ENCODE assay signal across 8 cellular contexts in the genomic region with DNA sequence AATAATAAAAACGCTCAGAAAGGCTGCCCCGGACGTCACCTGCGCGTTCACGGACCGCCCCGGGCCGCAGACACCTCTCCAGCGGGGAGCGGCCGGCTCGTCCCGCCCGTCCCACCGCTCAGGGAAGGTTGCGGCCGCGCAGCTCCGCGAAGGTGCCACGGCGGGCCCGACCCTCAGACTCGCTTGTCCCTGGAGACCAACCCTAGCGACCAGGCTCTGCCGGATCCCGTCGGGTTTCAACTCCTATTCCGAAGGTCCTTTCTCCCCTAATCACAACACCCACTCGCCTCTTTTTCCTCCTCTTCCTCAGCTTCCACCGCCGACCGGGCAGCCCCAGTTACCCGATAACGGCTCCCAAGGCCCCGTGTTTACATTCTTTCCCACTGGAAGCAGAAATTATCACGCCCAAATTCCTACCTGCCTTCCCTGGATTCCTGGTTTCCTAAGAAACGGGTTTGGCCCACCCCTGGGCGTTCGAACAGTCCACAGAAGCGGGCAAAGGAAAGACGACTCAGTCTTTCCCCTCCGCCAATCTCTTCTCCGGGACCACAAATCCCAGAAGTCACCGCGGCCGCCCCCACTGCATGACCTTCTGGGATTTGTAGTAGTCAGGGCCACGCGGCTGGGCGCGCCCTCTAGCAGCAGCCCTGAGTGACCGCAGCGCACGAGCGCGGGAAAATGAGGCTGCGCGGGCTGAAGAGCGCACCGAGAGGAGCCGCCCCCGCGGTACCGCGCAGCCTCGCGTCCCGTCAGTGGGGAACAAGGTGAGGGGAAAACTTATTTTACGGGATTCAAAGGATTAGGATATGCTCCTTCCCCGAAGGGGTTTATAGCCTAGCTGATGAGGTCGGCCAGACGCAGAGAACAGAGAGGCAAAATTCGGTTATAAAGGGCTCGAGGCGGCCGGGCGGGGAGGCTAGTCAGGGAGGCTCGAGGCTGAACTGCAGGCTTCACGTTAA. TPM values are rescaled to one million over a fixed set of nuclear protein-coding genes. Genes with fewer than 3 reads are reported as not detected.
A peak's percentile ranks its signal among the peaks of the same experiment; 100 is the strongest.
DNase-seq lines count a peak whose midpoint lies in the region; ATAC-seq and TF ChIP-seq lines count a peak whose summit lies in the region.

Gene TTC33 (minus strand): TSS at position 555 of the 959 bp plus-strand sequence. CDS start 8,943 bp downstream, outside the sequence.

- no peaks in the 10 kb centered on the region for H3K27me3 Mint-ChIP-seq in activated T-helper 17 cell treated with anti-CD3 and anti-CD28 coated beads, Interleukin-2, amount 50 U/mL, for 72 hours
- no peaks in the 10 kb centered on the region for H3K27me3 Mint-ChIP-seq in natural killer cell (ENCODE audit: low read depth in 2 of 2)

- DNase-seq in ELF-1 (ENCODE audit: low read depth, low spot score), result peak; percentile 98
- peak; percentile 65 for DNase-seq in GOT3 (lab: John Stamatoyannopoulos, UW)
- peak; percentile 97 for DNase-seq in RPMI8226
- DNase-seq in fibroblast of peridontal ligament (ENCODE audit: extremely low read depth), result peak; percentile 91
- peak; percentile 89 for DNase-seq in natural killer cell
- DNase-seq in stimulated activated naive CD4-positive, alpha-beta T cell treated with Interleukin-2 at 50 U/mL for 16 hours (lab: John Stamatoyannopoulos, UW), result peak; percentile 97

- ATAC-seq in activated T-helper 17 cell treated with anti-CD3 and anti-CD28 coated beads, Interleukin-2, amount 50 U/mL, for 72 hours (replicated peaks), result peak; percentile 90
- peak; percentile 90 to 97 (median 94) for ATAC-seq in natural killer cell

- H3K27ac Mint-ChIP-seq in activated T-helper 17 cell treated with anti-CD3 and anti-CD28 coated beads, Interleukin-2, amount 50 U/mL, for 72 hours, result no peak within 1 kb of the TSS
- no peak within 1 kb of the TSS for H3K27ac Mint-ChIP-seq in natural killer cell

- H3K4me3 Mint-ChIP-seq in activated T-helper 17 cell treated with anti-CD3 and anti-CD28 coated beads, Interleukin-2, amount 50 U/mL, for 72 hours, result no peak within 1 kb of the TSS
- H3K4me3 Mint-ChIP-seq in natural killer cell, result no peak within 1 kb of the TSS

- H3K4me1 Mint-ChIP-seq in activated T-helper 17 cell treated with anti-CD3 and anti-CD28 coated beads, Interleukin-2, amount 50 U/mL, for 72 hours, result peaks cover 22% of the 10 kb centered on the region
- peaks cover 22 to 24% of the 10 kb centered on the region in 2 donors for H3K4me1 Mint-ChIP-seq in natural killer cell

- TF ChIP-seq CTCF in LNCAP (IDR thresholded peaks at IDR 0.05) (peak; percentile 85), natural killer cell (IDR thresholded peaks at IDR 0.05) (peak; percentile 57)

- peaks cover 42% of the 10 kb centered on the region for H3K36me3 Mint-ChIP-seq in activated T-helper 17 cell treated with anti-CD3 and anti-CD28 coated beads, Interleukin-2, amount 50 U/mL, for 72 hours (ENCODE audit: low read depth)
- no peaks in the 10 kb centered on the region for H3K36me3 Mint-ChIP-seq in natural killer cell

- H3K9me3 Mint-ChIP-seq in activated T-helper 17 cell treated with anti-CD3 and anti-CD28 coated beads, Interleukin-2, amount 50 U/mL, for 72 hours, result no peaks in the 10 kb centered on the region
- no peaks in the 10 kb centered on the region for H3K9me3 Mint-ChIP-seq in natural killer cell

- intact Hi-C loops in natural killer cell (cut with micrococcal nuclease), result loop anchor here (1.0 to 2.0 kb wide), 4 partner anchors 43 to 124 kb away; partner anchors contain the start of genes PRKAA1 and RPL37

RNA-seq across cellular contexts. Expression of gene TTC33, which starts in this region (rescaled TPM):
- total RNA-seq in activated T-helper 17 cell treated with anti-CD3 and anti-CD28 coated beads, Interleukin-2, amount 50 U/mL, for 72 hours, result 10 to 100 TPM; 14.1 to 21.4 TPM
- 10 to 100 TPM in 2 of 3 donors, 1 to 10 TPM in 1; 7.3 to 11.4 (median 10.0) TPM for total RNA-seq in natural killer cell

Comparison
In these comparisons a context has a peak if more than half of its experiments do, and no peak if none do; other contexts are left out.
1. Peak in every context shown above with its lines: DNase-seq and ATAC-seq.